In genomic region chr22:50148991-50149721, GRCh38 we compare ENCODE assay signal across 8 cellular contexts. TPM values are rescaled to one million over a fixed set of nuclear protein-coding genes. Genes with fewer than 3 reads are reported as not detected.
A peak's percentile ranks its signal among the peaks of the same experiment; 100 is the strongest.
DNase-seq lines count a peak whose midpoint lies in the region; ATAC-seq and TF ChIP-seq lines count a peak whose summit lies in the region.

No MANE protein-coding gene starts in this region.

- H3K4me3 ChIP-seq in GM06990 (replicated peaks; ENCODE audit: low read depth, low read length) (no peak overlapping the region), hepatocyte (no peak overlapping the region)

- DNase-seq in GM06990 (ENCODE audit: extremely low read depth, insufficient read length) (peak; percentile 69), T-cell (peak; percentile 46 to 80 (median 72)), hepatocyte (ENCODE audit: low spot score) (peak; percentile 77), NCI-H2029 (lab: John Stamatoyannopoulos, UW) (no peak)
- DNase-seq in activated naive CD8-positive, alpha-beta T cell treated with anti-CD3 and anti-CD28 coated beads, Interleukin-2, amount 50 U/mL, for 24 hours: peak; percentile 78
- DNase-seq in stimulated activated CD4-positive, alpha-beta T cell treated with anti-CD3 and anti-CD28 coated beads, Interleukin-1b, Interleukin-23, amount 100 ng/mL, for 1 hour (ENCODE audit: low read depth in 2 of 2): peak; percentile 54 to 55

- WGBS in hepatocyte (ENCODE audit: low lambda C conversion rate, missing lambda C conversion rate): 49% methylated on average over 22 of the region's 22 CpGs

- H3K27me3 ChIP-seq in GM06990 (replicated peaks; ENCODE audit: control insufficient read depth, insufficient read depth, low read length): no peaks in the 10 kb centered on the region
- no peaks in the 10 kb centered on the region for H3K27me3 ChIP-seq in hepatocyte

- H3K9me2 ChIP-seq in hepatocyte (replicated peaks; ENCODE audit: insufficient read depth): no peaks in the 10 kb centered on the region

- ATAC-seq in T-cell (replicated peaks in 1 of 4) (peak; percentile 94 to 99 (median 97)), GM21447 (IDR thresholded peaks at IDR 0.05; ENCODE audit: unreplicated experiment) (no peak)
- peak; percentile 89 for ATAC-seq in activated naive CD8-positive, alpha-beta T cell treated with anti-CD3 and anti-CD28 coated beads, Interleukin-2, amount 50 U/mL, for 24 hours

- peaks cover 0 to 5% (median 2%) of the 10 kb centered on the region in 3 donors for H3K4me1 Mint-ChIP-seq in T-cell
- H3K4me1 Mint-ChIP-seq in activated naive CD8-positive, alpha-beta T cell treated with anti-CD3 and anti-CD28 coated beads, Interleukin-2, amount 50 U/mL, for 24 hours: no peaks in the 10 kb centered on the region

- H3K9me3 Mint-ChIP-seq in T-cell: no peaks in the 10 kb centered on the region
- no peaks in the 10 kb centered on the region for H3K9me3 Mint-ChIP-seq in activated naive CD8-positive, alpha-beta T cell treated with anti-CD3 and anti-CD28 coated beads, Interleukin-2, amount 50 U/mL, for 24 hours

- no peaks in the 10 kb centered on the region for H3K36me3 ChIP-seq in GM06990 (ENCODE audit: control insufficient read depth, insufficient read depth, low read length)
- no peaks in the 10 kb centered on the region for H3K36me3 ChIP-seq in hepatocyte (replicated peaks; ENCODE audit: insufficient read depth, low read depth)

- no peak overlapping the region for H3K27ac ChIP-seq in hepatocyte

- TF ChIP-seq CTCF in GM06990 (IDR thresholded peaks at IDR 0.05; ENCODE audit: insufficient read depth, low read length, poor library complexity, severe bottlenecking) (peak; percentile 98), LNCAP (IDR thresholded peaks at IDR 0.05) (peak; percentile 92), hepatocyte (IDR thresholded peaks at IDR 0.05; ENCODE audit: poor library complexity) (peak; percentile 63)

- no peaks in the 10 kb centered on the region for H3K9me3 ChIP-seq in hepatocyte (ENCODE audit: low read depth)

- peaks cover 0 to 2% of the 10 kb centered on the region in 2 donors for H3K27me3 Mint-ChIP-seq in T-cell
- no peaks in the 10 kb centered on the region for H3K27me3 Mint-ChIP-seq in activated naive CD8-positive, alpha-beta T cell treated with anti-CD3 and anti-CD28 coated beads, Interleukin-2, amount 50 U/mL, for 24 hours

- POLR2A ChIA-PET in T-cell (lab: Charles Lee): no interaction called here

- H3K36me3 Mint-ChIP-seq in T-cell: no peaks in the 10 kb centered on the region
- no peaks in the 10 kb centered on the region for H3K36me3 Mint-ChIP-seq in activated naive CD8-positive, alpha-beta T cell treated with anti-CD3 and anti-CD28 coated beads, Interleukin-2, amount 50 U/mL, for 24 hours (ENCODE audit: low read depth)

- H3K79me2 ChIP-seq in hepatocyte: no peaks in the 10 kb centered on the region

- CTCF ChIA-PET in T-cell (lab: Charles Lee): interaction anchor here in 1 of 2 donors (0.7 kb wide), 1 partner anchor 39 kb away, joined by 3 read pairs; no protein-coding TSS in a partner anchor

- H3K4me2 ChIP-seq in hepatocyte: no peak overlapping the region

- no peak overlapping the region for H3K27ac Mint-ChIP-seq in T-cell
- H3K27ac Mint-ChIP-seq in activated naive CD8-positive, alpha-beta T cell treated with anti-CD3 and anti-CD28 coated beads, Interleukin-2, amount 50 U/mL, for 24 hours: no peak overlapping the region

- no peaks in the 10 kb centered on the region for H4K20me1 ChIP-seq in hepatocyte (ENCODE audit: insufficient read depth, poor library complexity, severe bottlenecking)

- no peak overlapping the region for H3K4me3 Mint-ChIP-seq in T-cell
- no peak overlapping the region for H3K4me3 Mint-ChIP-seq in activated naive CD8-positive, alpha-beta T cell treated with anti-CD3 and anti-CD28 coated beads, Interleukin-2, amount 50 U/mL, for 24 hours

- H3K4me1 ChIP-seq in hepatocyte (ENCODE audit: insufficient read depth): peaks cover 17% of the 10 kb centered on the region

- no peak overlapping the region for H2AFZ ChIP-seq in hepatocyte

RNA-seq across cellular contexts. Expression of gene PANX2, which starts 21.4 kb away (rescaled TPM):
- under 1 TPM in 3 of 5 donors, not detected in 2; 0.16 to 0.32 (median 0.26) TPM for total RNA-seq in T-cell
- total RNA-seq in hepatocyte: 0.60 and 2.1 TPM in 2 replicates
- polyA plus RNA-seq in hepatocyte: 0.44 and 1.2 TPM in 2 replicates

RNA-seq across cellular contexts. Expression of gene TRABD, which starts 36.6 kb away (rescaled TPM):
- 100 to 1,000 TPM; 116 to 213 (median 175) TPM for total RNA-seq in T-cell
- 25.4 and 25.9 TPM in 2 replicates for total RNA-seq in hepatocyte
- 62.3 and 70.5 TPM in 2 replicates for polyA plus RNA-seq in hepatocyte

RNA-seq across cellular contexts. Expression of gene SELENOO, which starts 51.7 kb away (rescaled TPM):
- total RNA-seq in T-cell (10 to 100 TPM; 28.9 to 51.0 (median 46.1) TPM), hepatocyte (27.3 and 31.6 TPM in 2 replicates)
- polyA plus RNA-seq in hepatocyte: 35.2 and 37.7 TPM in 2 replicates

RNA-seq across cellular contexts. Expression of gene MOV10L1, which starts 59.4 kb away (rescaled TPM):
- total RNA-seq in T-cell (under 1 TPM in 1 of 5 donors, not detected in 4; 0.44 TPM), hepatocyte (0.92 and 3.6 TPM in 2 replicates)
- 0.36 and 2.0 TPM in 2 replicates for polyA plus RNA-seq in hepatocyte
